ENCODE assay signal across 22 cellular contexts in the genomic region with DNA sequence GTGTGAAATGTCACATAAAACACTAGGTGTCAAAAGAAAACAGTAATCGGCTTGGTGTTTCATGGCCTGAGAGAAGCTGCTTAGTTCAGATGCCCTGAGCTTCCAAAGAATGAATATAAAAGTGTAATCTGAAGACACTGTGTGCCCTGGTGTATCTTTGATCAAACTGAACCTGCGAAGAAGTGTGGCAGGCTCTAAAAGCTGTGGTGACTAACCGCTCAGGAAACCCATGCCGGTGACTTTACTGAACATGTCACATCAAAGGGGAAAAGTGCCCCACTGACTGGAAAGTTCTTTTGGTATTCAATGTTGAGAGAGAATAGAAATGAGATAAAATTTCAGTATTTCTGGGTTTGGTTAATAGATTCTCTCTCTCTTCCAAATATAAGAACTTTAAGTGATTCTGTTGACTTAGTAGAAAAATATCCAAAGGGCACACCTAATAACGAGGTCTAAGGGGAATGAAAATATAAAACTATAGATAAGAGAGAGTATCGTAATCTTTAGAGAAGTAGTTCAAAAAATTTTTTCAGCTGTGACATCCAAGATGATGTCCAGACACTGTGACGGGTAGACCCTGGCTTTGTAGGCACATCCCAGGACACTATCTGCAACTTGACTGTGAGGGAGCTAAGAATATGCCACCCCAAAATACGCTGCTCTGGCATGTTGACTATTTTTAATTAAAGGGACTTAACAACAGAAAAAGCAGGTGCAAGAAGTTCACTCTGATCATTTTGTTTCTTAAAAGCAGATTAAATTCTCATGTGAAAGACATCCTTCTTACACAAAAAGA.
"Had no signal": no experiment of that assay in that cellular context is flagged by ENCODE, and none has a peak within 500 bp of the region (broad histone marks: within the 10 kb centered on the region; RNA-seq: fewer than 3 reads in every experiment).

No MANE protein-coding gene starts in this region.

- H3K4me3 Mint-ChIP-seq: IgD-negative memory B cell, T-cell had no signal

- H3K9me2 ChIP-seq: SK-N-SH had no signal

- H3K27ac ChIP-seq: HL-60 had no signal

- H3K4me2 ChIP-seq: SK-N-SH had no signal

- H3K27me3 Mint-ChIP-seq: T-cell had no signal

- ATAC-seq: T-cell had no signal

- H3K9ac ChIP-seq: SK-N-SH had no signal

- H3K36me3 Mint-ChIP-seq: IgD-negative memory B cell, T-cell had no signal

- DNase-seq: Karpas-422, KBM-7, MV-4-11, NCI-H1048, NCI-H1105, NCI-H1417, NCI-H1436 treated with DMSO at 0.1 percent for 48 hours, NCI-H1694, NCI-H187 treated with DMSO at 0.1 percent for 48 hours, NCI-H2029 treated with DMSO at 0.1 percent for 48 hours, NCI-H2171 treated with DMSO at 0.1 percent for 48 hours, NCI-H2227 treated with DMSO at 0.1 percent for 48 hours, NCI-H524, NCI-H526 treated with DMSO at 0.1 percent for 48 hours, NCI-H748 treated with DMSO at 0.1 percent for 48 hours, Right ventricle myocardium superior, RPMI8226, SK-N-SH, SW 1271, T-cell had no signal

- H3K4me1 Mint-ChIP-seq: T-cell had no signal

- H3K9me3 ChIP-seq: SK-N-SH had no signal

- H3K27ac Mint-ChIP-seq: T-cell had no signal
